In the genomic region with DNA sequence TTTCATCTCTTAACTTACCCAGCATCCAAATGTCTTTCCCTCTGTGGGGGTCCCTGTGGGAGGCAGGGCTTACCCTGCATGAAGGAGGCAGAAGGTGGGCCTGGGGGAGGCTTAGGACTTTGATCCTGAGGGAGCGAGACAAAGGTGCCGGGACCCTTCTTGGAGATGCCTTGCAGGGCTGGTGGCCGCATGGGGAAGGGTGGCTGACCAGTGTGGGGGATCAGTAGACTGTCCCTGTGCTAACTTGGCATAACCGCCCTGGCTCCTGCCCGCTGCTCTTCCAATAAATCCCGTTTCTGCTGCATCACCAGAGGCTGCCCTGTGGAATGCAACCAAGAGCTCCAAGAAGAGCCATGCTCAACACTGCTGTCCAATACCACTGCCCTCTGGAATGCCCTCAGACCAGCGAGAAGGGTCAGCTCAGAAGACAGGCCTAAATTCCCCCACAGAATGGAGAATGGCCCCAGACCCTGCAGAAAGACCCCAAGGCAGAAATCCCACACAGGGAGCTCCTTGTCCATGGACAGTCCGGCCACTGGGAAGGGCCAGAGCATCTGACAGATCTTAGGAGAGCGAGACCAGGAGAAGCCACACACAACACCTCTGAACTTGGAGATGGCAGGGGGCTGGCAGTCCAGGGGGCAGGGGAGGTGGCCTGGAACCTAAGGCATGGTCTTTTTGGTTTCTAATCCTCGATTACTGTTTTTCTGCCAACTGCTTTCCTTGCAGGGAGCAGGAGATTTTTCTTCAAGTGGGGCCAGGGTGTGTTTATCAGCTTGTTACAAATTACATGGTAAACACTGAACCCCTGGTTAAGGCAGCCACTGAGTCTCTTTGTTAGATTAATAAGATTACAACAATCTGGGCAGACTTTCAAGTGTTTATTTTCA, we compare ENCODE assay signal across 1 cellular context.
TF ChIP-seq lines count a peak whose summit lies in the region.

No MANE protein-coding gene starts in this region.

TF ChIP-seq in GM12878, 131 proteins besides CTCF, POLR2A, EP300 and RAD21 (continued from another document):
- no peak for TF ChIP-seq CREB1 (IDR thresholded peaks at IDR 0.05; ENCODE audit: low read depth)
- TF ChIP-seq NFXL1 (IDR thresholded peaks at IDR 0.05; ENCODE audit: borderline replicate concordance): no peak
- TF ChIP-seq, protein P1, sequence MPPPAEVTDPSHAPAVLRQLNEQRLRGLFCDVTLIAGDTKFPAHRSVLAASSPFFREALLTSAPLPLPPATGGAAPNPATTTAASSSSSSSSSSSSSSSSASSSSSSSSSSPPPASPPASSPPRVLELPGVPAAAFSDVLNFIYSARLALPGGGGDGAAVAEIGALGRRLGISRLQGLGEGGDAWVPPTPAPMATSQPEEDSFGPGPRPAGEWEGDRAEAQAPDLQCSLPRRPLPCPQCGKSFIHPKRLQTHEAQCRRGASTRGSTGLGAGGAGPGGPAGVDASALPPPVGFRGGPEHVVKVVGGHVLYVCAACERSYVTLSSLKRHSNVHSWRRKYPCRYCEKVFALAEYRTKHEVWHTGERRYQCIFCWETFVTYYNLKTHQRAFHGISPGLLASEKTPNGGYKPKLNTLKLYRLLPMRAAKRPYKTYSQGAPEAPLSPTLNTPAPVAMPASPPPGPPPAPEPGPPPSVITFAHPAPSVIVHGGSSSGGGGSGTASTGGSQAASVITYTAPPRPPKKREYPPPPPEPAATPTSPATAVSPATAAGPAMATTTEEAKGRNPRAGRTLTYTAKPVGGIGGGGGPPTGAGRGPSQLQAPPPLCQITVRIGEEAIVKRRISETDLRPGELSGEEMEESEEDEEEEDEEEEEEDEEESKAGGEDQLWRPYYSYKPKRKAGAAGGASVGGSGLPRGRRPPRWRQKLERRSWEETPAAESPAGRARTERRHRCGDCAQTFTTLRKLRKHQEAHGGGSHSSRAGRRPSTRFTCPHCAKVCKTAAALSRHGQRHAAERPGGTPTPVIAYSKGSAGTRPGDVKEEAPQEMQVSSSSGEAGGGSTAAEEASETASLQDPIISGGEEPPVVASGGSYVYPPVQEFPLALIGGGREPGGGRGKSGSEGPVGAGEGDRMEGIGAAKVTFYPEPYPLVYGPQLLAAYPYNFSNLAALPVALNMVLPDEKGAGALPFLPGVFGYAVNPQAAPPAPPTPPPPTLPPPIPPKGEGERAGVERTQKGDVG (CRISPR knock-in tag; IDR thresholded peaks at IDR 0.05): no peak
- TF ChIP-seq TCF12 (IDR thresholded peaks at IDR 0.05; ENCODE audit: low read depth, low read length): no peak
- TF ChIP-seq, protein P2, sequence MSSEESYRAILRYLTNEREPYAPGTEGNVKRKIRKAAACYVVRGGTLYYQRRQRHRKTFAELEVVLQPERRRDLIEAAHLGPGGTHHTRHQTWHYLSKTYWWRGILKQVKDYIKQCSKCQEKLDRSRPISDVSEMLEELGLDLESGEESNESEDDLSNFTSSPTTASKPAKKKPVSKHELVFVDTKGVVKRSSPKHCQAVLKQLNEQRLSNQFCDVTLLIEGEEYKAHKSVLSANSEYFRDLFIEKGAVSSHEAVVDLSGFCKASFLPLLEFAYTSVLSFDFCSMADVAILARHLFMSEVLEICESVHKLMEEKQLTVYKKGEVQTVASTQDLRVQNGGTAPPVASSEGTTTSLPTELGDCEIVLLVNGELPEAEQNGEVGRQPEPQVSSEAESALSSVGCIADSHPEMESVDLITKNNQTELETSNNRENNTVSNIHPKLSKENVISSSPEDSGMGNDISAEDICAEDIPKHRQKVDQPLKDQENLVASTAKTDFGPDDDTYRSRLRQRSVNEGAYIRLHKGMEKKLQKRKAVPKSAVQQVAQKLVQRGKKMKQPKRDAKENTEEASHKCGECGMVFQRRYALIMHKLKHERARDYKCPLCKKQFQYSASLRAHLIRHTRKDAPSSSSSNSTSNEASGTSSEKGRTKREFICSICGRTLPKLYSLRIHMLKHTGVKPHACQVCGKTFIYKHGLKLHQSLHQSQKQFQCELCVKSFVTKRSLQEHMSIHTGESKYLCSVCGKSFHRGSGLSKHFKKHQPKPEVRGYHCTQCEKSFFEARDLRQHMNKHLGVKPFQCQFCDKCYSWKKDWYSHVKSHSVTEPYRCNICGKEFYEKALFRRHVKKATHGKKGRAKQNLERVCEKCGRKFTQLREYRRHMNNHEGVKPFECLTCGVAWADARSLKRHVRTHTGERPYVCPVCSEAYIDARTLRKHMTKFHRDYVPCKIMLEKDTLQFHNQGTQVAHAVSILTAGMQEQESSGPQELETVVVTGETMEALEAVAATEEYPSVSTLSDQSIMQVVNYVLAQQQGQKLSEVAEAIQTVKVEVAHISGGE (CRISPR knock-in tag; IDR thresholded peaks at IDR 0.05): no peak
- no peak for TF ChIP-seq RELA (IDR thresholded peaks at IDR 0.05; ENCODE audit: borderline replicate concordance, partially characterized antibody)
- TF ChIP-seq, protein P3, sequence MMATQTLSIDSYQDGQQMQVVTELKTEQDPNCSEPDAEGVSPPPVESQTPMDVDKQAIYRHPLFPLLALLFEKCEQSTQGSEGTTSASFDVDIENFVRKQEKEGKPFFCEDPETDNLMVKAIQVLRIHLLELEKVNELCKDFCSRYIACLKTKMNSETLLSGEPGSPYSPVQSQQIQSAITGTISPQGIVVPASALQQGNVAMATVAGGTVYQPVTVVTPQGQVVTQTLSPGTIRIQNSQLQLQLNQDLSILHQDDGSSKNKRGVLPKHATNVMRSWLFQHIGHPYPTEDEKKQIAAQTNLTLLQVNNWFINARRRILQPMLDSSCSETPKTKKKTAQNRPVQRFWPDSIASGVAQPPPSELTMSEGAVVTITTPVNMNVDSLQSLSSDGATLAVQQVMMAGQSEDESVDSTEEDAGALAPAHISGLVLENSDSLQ (IDR thresholded peaks at IDR 0.05): no peak
